In the genomic region with DNA sequence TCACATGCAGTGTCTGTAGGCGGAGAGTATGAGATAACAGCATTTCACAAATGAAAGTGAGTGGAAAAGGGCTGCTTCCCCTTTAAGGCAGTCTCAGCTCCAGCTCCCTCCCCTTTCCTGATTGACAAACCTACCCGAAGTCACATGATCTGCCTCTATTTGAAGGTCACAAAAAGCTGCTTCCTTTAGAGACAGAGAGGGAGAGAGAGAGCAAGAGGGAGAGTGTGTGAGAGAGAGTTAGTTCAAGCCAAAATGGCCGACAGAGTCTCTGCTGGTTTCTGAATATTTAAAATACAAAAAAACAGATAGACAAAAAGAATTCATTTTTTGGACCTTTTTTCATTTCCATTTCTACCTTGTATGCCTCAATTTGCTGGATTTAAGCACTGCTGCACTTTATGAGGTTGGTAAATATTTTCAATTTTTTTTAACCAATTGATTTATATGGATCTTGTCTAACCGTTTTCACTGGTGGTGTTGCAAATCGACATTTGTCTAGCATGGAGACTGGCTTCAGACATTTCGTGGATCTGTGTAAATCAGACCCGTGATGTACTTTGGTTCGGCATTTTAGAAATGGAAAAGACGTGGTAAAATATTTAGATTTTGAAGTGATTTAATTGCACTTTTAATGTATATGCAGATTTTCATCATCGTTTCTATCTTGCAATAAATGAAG, we compare ENCODE assay signal across 1 cellular context.
A peak's percentile ranks its signal among the peaks of the same experiment; 100 is the strongest.
TF ChIP-seq lines count a peak whose summit lies in the region.

A gene with protein sequence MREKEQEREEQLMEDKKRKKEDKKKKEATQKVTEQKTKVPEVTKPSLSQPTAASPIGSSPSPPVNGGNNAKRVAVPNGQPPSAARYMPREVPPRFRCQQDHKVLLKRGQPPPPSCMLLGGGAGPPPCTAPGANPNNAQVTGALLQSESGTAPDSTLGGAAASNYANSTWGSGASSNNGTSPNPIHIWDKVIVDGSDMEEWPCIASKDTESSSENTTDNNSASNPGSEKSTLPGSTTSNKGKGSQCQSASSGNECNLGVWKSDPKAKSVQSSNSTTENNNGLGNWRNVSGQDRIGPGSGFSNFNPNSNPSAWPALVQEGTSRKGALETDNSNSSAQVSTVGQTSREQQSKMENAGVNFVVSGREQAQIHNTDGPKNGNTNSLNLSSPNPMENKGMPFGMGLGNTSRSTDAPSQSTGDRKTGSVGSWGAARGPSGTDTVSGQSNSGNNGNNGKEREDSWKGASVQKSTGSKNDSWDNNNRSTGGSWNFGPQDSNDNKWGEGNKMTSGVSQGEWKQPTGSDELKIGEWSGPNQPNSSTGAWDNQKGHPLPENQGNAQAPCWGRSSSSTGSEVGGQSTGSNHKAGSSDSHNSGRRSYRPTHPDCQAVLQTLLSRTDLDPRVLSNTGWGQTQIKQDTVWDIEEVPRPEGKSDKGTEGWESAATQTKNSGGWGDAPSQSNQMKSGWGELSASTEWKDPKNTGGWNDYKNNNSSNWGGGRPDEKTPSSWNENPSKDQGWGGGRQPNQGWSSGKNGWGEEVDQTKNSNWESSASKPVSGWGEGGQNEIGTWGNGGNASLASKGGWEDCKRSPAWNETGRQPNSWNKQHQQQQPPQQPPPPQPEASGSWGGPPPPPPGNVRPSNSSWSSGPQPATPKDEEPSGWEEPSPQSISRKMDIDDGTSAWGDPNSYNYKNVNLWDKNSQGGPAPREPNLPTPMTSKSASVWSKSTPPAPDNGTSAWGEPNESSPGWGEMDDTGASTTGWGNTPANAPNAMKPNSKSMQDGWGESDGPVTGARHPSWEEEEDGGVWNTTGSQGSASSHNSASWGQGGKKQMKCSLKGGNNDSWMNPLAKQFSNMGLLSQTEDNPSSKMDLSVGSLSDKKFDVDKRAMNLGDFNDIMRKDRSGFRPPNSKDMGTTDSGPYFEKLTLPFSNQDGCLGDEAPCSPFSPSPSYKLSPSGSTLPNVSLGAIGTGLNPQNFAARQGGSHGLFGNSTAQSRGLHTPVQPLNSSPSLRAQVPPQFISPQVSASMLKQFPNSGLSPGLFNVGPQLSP (N-terminal part only) (plus strand): TSS at position 188 of the 679 bp plus-strand sequence. CDS start 211 bp downstream, at position 399.

TF ChIP-seq in HepG2, 621 proteins besides CTCF, POLR2A, EP300 and RAD21 (continued from another document and continues in another):
- TF ChIP-seq, protein P1, sequence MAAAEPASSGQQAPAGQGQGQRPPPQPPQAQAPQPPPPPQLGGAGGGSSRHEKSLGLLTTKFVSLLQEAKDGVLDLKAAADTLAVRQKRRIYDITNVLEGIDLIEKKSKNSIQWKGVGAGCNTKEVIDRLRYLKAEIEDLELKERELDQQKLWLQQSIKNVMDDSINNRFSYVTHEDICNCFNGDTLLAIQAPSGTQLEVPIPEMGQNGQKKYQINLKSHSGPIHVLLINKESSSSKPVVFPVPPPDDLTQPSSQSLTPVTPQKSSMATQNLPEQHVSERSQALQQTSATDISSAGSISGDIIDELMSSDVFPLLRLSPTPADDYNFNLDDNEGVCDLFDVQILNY (CRISPR knock-in tag; conservative IDR thresholded peaks at IDR 0.05), result no peak
- TF ChIP-seq, protein P2, sequence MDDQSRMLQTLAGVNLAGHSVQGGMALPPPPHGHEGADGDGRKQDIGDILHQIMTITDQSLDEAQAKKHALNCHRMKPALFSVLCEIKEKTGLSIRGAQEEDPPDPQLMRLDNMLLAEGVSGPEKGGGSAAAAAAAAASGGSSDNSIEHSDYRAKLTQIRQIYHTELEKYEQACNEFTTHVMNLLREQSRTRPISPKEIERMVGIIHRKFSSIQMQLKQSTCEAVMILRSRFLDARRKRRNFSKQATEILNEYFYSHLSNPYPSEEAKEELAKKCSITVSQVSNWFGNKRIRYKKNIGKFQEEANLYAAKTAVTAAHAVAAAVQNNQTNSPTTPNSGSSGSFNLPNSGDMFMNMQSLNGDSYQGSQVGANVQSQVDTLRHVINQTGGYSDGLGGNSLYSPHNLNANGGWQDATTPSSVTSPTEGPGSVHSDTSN (CRISPR knock-in tag; IDR thresholded peaks at IDR 0.05; ENCODE audit: borderline replicate concordance), result no peak
- TF ChIP-seq ZNF777 (CRISPR knock-in tag; IDR thresholded peaks at IDR 0.05) (no peak), TBX3 (IDR thresholded peaks at IDR 0.05; ENCODE audit: borderline replicate concordance) (no peak), GPN1 (CRISPR knock-in tag; IDR thresholded peaks at IDR 0.05; ENCODE audit: borderline replicate concordance) (no peak), MAFG (CRISPR knock-in tag; IDR thresholded peaks at IDR 0.05) (no peak), ZSCAN21 (CRISPR knock-in tag; IDR thresholded peaks at IDR 0.05; ENCODE audit: borderline replicate concordance) (no peak), ZSCAN9 (CRISPR knock-in tag; IDR thresholded peaks at IDR 0.05; ENCODE audit: borderline replicate concordance) (peak; percentile 77; the same call in 1 of the 2 replicates), MAFK (conservative IDR thresholded peaks at IDR 0.05 in 1 of 2, IDR thresholded peaks at IDR 0.05 in 1 of 2; ENCODE audit: low read length in 2 of 2) (no peak), GABPA (IDR thresholded peaks at IDR 0.05; ENCODE audit: low read depth, low read length) (no peak), GABPA (CRISPR knock-in tag; IDR thresholded peaks at IDR 0.05; ENCODE audit: low read depth) (peak; percentile 71; the same call in 1 of the 2 replicates), GATA4 (IDR thresholded peaks at IDR 0.05; ENCODE audit: borderline replicate concordance, low read depth) (peak; percentile 62; the same call in 1 of the 2 replicates), NR3C1 (CRISPR knock-in tag; IDR thresholded peaks at IDR 0.05) (no peak), ZSCAN20 (CRISPR knock-in tag; IDR thresholded peaks at IDR 0.05; ENCODE audit: borderline replicate concordance) (no peak)
- TF ChIP-seq, protein P3, sequence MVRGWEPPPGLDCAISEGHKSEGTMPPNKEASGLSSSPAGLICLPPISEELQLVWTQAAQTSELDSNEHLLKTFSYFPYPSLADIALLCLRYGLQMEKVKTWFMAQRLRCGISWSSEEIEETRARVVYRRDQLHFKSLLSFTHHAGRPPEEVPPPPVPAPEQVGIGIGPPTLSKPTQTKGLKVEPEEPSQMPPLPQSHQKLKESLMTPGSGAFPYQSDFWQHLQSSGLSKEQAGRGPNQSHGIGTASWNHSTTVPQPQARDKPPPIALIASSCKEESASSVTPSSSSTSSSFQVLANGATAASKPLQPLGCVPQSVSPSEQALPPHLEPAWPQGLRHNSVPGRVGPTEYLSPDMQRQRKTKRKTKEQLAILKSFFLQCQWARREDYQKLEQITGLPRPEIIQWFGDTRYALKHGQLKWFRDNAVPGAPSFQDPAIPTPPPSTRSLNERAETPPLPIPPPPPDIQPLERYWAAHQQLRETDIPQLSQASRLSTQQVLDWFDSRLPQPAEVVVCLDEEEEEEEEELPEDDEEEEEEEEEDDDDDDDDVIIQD (CRISPR knock-in tag; IDR thresholded peaks at IDR 0.05; ENCODE audit: low read depth), result peak; percentile 88; the same call in 1 of the 2 replicates
- TF ChIP-seq, protein P4, sequence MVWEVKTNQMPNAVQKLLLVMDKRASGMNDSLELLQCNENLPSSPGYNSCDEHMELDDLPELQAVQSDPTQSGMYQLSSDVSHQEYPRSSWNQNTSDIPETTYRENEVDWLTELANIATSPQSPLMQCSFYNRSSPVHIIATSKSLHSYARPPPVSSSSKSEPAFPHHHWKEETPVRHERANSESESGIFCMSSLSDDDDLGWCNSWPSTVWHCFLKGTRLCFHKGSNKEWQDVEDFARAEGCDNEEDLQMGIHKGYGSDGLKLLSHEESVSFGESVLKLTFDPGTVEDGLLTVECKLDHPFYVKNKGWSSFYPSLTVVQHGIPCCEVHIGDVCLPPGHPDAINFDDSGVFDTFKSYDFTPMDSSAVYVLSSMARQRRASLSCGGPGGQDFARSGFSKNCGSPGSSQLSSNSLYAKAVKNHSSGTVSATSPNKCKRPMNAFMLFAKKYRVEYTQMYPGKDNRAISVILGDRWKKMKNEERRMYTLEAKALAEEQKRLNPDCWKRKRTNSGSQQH (CRISPR knock-in tag; IDR thresholded peaks at IDR 0.05; ENCODE audit: low read depth), result 0 out of 2 replicates have a peak, but pooled peaks have one; percentile 69
- TF ChIP-seq, protein P5, sequence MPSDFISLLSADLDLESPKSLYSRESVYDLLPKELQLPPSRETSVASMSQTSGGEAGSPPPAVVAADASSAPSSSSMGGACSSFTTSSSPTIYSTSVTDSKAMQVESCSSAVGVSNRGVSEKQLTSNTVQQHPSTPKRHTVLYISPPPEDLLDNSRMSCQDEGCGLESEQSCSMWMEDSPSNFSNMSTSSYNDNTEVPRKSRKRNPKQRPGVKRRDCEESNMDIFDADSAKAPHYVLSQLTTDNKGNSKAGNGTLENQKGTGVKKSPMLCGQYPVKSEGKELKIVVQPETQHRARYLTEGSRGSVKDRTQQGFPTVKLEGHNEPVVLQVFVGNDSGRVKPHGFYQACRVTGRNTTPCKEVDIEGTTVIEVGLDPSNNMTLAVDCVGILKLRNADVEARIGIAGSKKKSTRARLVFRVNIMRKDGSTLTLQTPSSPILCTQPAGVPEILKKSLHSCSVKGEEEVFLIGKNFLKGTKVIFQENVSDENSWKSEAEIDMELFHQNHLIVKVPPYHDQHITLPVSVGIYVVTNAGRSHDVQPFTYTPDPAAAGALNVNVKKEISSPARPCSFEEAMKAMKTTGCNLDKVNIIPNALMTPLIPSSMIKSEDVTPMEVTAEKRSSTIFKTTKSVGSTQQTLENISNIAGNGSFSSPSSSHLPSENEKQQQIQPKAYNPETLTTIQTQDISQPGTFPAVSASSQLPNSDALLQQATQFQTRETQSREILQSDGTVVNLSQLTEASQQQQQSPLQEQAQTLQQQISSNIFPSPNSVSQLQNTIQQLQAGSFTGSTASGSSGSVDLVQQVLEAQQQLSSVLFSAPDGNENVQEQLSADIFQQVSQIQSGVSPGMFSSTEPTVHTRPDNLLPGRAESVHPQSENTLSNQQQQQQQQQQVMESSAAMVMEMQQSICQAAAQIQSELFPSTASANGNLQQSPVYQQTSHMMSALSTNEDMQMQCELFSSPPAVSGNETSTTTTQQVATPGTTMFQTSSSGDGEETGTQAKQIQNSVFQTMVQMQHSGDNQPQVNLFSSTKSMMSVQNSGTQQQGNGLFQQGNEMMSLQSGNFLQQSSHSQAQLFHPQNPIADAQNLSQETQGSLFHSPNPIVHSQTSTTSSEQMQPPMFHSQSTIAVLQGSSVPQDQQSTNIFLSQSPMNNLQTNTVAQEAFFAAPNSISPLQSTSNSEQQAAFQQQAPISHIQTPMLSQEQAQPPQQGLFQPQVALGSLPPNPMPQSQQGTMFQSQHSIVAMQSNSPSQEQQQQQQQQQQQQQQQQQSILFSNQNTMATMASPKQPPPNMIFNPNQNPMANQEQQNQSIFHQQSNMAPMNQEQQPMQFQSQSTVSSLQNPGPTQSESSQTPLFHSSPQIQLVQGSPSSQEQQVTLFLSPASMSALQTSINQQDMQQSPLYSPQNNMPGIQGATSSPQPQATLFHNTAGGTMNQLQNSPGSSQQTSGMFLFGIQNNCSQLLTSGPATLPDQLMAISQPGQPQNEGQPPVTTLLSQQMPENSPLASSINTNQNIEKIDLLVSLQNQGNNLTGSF (CRISPR knock-in tag; IDR thresholded peaks at IDR 0.05), result no peak
- TF ChIP-seq, protein P6, sequence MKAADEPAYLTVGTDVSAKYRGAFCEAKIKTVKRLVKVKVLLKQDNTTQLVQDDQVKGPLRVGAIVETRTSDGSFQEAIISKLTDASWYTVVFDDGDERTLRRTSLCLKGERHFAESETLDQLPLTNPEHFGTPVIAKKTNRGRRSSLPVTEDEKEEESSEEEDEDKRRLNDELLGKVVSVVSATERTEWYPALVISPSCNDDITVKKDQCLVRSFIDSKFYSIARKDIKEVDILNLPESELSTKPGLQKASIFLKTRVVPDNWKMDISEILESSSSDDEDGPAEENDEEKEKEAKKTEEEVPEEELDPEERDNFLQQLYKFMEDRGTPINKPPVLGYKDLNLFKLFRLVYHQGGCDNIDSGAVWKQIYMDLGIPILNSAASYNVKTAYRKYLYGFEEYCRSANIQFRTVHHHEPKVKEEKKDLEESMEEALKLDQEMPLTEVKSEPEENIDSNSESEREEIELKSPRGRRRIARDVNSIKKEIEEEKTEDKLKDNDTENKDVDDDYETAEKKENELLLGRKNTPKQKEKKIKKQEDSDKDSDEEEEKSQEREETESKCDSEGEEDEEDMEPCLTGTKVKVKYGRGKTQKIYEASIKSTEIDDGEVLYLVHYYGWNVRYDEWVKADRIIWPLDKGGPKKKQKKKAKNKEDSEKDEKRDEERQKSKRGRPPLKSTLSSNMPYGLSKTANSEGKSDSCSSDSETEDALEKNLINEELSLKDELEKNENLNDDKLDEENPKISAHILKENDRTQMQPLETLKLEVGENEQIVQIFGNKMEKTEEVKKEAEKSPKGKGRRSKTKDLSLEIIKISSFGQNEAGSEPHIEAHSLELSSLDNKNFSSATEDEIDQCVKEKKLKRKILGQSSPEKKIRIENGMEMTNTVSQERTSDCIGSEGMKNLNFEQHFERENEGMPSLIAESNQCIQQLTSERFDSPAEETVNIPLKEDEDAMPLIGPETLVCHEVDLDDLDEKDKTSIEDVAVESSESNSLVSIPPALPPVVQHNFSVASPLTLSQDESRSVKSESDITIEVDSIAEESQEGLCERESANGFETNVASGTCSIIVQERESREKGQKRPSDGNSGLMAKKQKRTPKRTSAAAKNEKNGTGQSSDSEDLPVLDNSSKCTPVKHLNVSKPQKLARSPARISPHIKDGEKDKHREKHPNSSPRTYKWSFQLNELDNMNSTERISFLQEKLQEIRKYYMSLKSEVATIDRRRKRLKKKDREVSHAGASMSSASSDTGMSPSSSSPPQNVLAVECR (CRISPR knock-in tag; IDR thresholded peaks at IDR 0.05; ENCODE audit: borderline replicate concordance), result peak; percentile 64; the same call in 1 of the 2 replicates
- TF ChIP-seq, protein P7, sequence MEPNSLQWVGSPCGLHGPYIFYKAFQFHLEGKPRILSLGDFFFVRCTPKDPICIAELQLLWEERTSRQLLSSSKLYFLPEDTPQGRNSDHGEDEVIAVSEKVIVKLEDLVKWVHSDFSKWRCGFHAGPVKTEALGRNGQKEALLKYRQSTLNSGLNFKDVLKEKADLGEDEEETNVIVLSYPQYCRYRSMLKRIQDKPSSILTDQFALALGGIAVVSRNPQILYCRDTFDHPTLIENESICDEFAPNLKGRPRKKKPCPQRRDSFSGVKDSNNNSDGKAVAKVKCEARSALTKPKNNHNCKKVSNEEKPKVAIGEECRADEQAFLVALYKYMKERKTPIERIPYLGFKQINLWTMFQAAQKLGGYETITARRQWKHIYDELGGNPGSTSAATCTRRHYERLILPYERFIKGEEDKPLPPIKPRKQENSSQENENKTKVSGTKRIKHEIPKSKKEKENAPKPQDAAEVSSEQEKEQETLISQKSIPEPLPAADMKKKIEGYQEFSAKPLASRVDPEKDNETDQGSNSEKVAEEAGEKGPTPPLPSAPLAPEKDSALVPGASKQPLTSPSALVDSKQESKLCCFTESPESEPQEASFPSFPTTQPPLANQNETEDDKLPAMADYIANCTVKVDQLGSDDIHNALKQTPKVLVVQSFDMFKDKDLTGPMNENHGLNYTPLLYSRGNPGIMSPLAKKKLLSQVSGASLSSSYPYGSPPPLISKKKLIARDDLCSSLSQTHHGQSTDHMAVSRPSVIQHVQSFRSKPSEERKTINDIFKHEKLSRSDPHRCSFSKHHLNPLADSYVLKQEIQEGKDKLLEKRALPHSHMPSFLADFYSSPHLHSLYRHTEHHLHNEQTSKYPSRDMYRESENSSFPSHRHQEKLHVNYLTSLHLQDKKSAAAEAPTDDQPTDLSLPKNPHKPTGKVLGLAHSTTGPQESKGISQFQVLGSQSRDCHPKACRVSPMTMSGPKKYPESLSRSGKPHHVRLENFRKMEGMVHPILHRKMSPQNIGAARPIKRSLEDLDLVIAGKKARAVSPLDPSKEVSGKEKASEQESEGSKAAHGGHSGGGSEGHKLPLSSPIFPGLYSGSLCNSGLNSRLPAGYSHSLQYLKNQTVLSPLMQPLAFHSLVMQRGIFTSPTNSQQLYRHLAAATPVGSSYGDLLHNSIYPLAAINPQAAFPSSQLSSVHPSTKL (CRISPR knock-in tag; IDR thresholded peaks at IDR 0.05), result peak; percentile 89
